9 cellular contexts compared by ENCODE assay signal in the genomic region with DNA sequence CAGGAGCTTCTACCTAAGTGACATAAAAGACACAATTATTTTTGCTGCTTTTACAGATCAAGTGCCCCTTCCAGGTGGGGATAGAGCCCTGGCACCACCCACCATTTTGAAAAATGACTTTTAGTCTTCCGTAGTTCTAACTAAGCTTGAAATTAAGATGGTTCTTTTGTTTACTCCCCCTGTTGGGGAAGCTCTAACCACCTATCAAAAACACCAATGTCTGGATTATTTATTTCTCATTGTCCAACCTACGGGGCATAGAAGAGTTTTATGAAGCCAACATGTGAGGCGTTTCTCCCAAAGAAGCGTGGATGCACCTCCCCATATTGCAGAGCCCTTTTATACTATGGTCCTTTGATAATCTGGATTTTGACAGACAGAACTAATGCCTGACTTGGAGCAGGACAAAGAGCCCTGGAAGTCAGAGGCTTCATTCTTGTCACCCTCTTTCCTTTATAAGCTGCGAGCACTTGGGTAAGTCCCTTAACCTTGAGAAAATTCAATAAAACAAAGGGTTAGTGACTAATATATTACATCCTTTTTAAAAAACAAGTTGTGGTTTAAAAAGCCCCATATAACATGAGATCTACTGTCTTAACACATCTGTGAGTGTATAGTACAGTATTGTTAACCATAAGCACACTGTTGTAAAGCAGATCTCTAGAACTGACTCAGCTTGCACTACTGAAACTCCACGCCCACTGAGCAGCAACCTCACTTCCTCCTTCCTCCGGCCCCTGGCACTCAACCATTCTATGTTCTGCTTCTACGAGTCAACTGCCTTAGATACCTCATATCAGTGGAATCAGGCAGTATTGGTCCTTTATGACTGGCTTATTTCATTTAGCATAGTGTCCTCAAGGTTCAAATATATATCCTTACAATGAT.
A peak's percentile ranks its signal among the peaks of the same experiment; 100 is the strongest.
DNase-seq lines count a peak whose midpoint lies in the region; ATAC-seq, FAIRE-seq and TF ChIP-seq lines count a peak whose summit lies in the region.
"Had no signal": no experiment of that assay in that cellular context is flagged by ENCODE, and none has a peak within 500 bp of the region (broad histone marks: within the 10 kb centered on the region; RNA-seq: fewer than 3 reads in every experiment).

No MANE protein-coding gene starts in this region.

- no peaks in the 10 kb centered on the region for H3K9me1 ChIP-seq in K562 (ENCODE audit: control insufficient read depth, insufficient read depth, low read length)

- H3K4me3 ChIP-seq in K562 = no peak overlapping the region
- H3K4me3 ChIP-seq in BE2C (ENCODE audit: low read depth, low read length) = no peak overlapping the region
- H3K4me3 ChIP-seq: heart right ventricle had no signal

- H3K27me3 ChIP-seq in K562 (ENCODE audit: control insufficient read depth in 2 of 2, insufficient read depth in 2 of 2, low read length in 2 of 2) (peaks cover 2 to 33% of the 10 kb centered on the region in 2 experiments; a peak in 4 of 5 replicates), BE2C (no peaks in the 10 kb centered on the region)
- H3K27me3 ChIP-seq: heart right ventricle had no signal

- CTCF ChIA-PET in K562 (lab: Yijun Ruan, JAX; ENCODE audit: low intra/inter-chr PET ratio) = no interaction called here

- 32% methylated on average over 8 of the region's 8 CpGs for WGBS in K562 (ENCODE audit: insufficient coverage, low coverage, missing lambda C conversion rate)

- H3K4me1 ChIP-seq in K562 (replicated peaks in 1 of 2; ENCODE audit: control insufficient read depth in 2 of 2, insufficient read depth in 2 of 2, low read length in 2 of 2) (no peaks in the 10 kb centered on the region; a peak in 1 of 5 replicates), BE2C (no peaks in the 10 kb centered on the region)

- peak; percentile 97 for ATAC-seq in HG03342 (IDR thresholded peaks at IDR 0.05; ENCODE audit: unreplicated experiment)
- peak; percentile 65 for ATAC-seq in K562

- in situ Hi-C loops in ACHN (cut with HindIII; ENCODE audit: low pct_ligation_motif_present, low pct_unique_long_range_greater_than_20kb, low sequenced_read_pairs) (no loop called here), K562 (cut with MboI) (no loop called here)

- peak; percentile 49 for FAIRE-seq in K562 (lab: Jason Lieb, UNC)

- H3K79me2 ChIP-seq in K562 (ENCODE audit: control insufficient read depth, insufficient read depth, low read length) = no peaks in the 10 kb centered on the region

- intact Hi-C loops in K562 (cut with micrococcal nuclease) = no loop called here

- H2AFZ ChIP-seq in K562 (ENCODE audit: low read depth, low read length) = no peak overlapping the region

- H3K9ac ChIP-seq in K562 (ENCODE audit: insufficient read depth in 1 of 2, low read depth in 2 of 2, low read length in 2 of 2) = no peak overlapping the region

- TF ChIP-seq RAD21 in K562 (CRISPR knock-in tag; conservative IDR thresholded peaks at IDR 0.05 in 1 of 2, IDR thresholded peaks at IDR 0.05 in 1 of 2) = no peak

- H4K20me1 ChIP-seq in K562 (replicated peaks; ENCODE audit: control insufficient read depth, insufficient read depth, low read length) = peaks cover 29% of the 10 kb centered on the region

- TF ChIP-seq CTCF in K562 (IDR thresholded peaks at IDR 0.05 in 2 of 3, conservative IDR thresholded peaks at IDR 0.05 in 1 of 3; ENCODE audit: insufficient read depth in 2 of 3, low read depth in 1 of 3, low read length in 3 of 3) (no peak), BE2C (IDR thresholded peaks at IDR 0.05; ENCODE audit: low read depth, low read length) (no peak)

- H3K4me2 ChIP-seq in K562 (ENCODE audit: insufficient read depth, low read length) = peak overlapping the region; percentile 40; the same call in 1 of the 2 replicates

- DNase-seq in ACHN = peak; percentile 45
- DNase-seq in GM19240 (ENCODE audit: insufficient read length, low spot score) = peak; percentile 53
- peak; percentile 62 for DNase-seq in T-helper 22 cell (ENCODE audit: low read depth)
- DNase-seq in K562 (ENCODE audit: extremely low read depth in 1 of 4, low spot score in 3 of 4) = peak in 2 of 4 experiments; percentile 31 to 34
- peak; percentile 44 to 59 for DNase-seq in stimulated activated CD4-positive, alpha-beta T cell treated with anti-CD3 and anti-CD28 coated beads, Interleukin-15, amount 100 ng/mL, for 1 hour (ENCODE audit: low read depth in 1 of 2, low spot score in 1 of 2)
- DNase-seq in BE2C = no peak
- DNase-seq in 8988T = no peak
- DNase-seq: heart right ventricle had no signal

- BruUV-seq in K562 (replicated peaks; lab: Mats Ljungman, UMichigan) = no TSS peak

- H3K36me3 ChIP-seq in K562 (ENCODE audit: control insufficient read depth, insufficient read depth, low read length) (no peaks in the 10 kb centered on the region), BE2C (no peaks in the 10 kb centered on the region)
- H3K36me3 ChIP-seq: heart right ventricle had no signal

- H3K9me3 ChIP-seq in K562 (replicated peaks; ENCODE audit: control insufficient read depth, insufficient read depth, low read depth, low read length) (no peaks in the 10 kb centered on the region), BE2C (no peaks in the 10 kb centered on the region)
- H3K9me3 ChIP-seq: heart right ventricle had no signal

- no peak for TF ChIP-seq POLR2A in K562 (conservative IDR thresholded peaks at IDR 0.05)

- POLR2A ChIA-PET in K562 (lab: Yijun Ruan, JAX) = interaction anchor here (1.1 kb wide), 1 partner anchor 12 kb away, joined by 3 read pairs; no protein-coding TSS in a partner anchor

- no peak overlapping the region for H3K27ac ChIP-seq in K562 (ENCODE audit: extremely low read depth, low read depth, low read length)

- TF ChIP-seq EP300 in K562 (IDR thresholded peaks at IDR 0.05; ENCODE audit: low read length) = no peak

TF ChIP-seq in K562, 482 proteins besides CTCF, POLR2A, EP300 and RAD21 (continues in another document):
- TF ChIP-seq, protein P1, sequence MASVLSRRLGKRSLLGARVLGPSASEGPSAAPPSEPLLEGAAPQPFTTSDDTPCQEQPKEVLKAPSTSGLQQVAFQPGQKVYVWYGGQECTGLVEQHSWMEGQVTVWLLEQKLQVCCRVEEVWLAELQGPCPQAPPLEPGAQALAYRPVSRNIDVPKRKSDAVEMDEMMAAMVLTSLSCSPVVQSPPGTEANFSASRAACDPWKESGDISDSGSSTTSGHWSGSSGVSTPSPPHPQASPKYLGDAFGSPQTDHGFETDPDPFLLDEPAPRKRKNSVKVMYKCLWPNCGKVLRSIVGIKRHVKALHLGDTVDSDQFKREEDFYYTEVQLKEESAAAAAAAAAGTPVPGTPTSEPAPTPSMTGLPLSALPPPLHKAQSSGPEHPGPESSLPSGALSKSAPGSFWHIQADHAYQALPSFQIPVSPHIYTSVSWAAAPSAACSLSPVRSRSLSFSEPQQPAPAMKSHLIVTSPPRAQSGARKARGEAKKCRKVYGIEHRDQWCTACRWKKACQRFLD (CRISPR knock-in tag; IDR thresholded peaks at IDR 0.05) = no peak
- TF ChIP-seq ATF1 (CRISPR knock-in tag; IDR thresholded peaks at IDR 0.05) = no peak
- peak; percentile 32; the same call in 1 of the 2 replicates for TF ChIP-seq ATF1 (tag; IDR thresholded peaks at IDR 0.05)
- TF ChIP-seq GABPA (tag; conservative IDR thresholded peaks at IDR 0.05; ENCODE audit: low read depth) = 0 out of 2 replicates have a peak, but pooled peaks have one; percentile 23
- TF ChIP-seq MAFK (IDR thresholded peaks at IDR 0.05; ENCODE audit: low read length) = peak; percentile 24; the same call in 1 of the 2 replicates
- TF ChIP-seq SPI1 (IDR thresholded peaks at IDR 0.05; ENCODE audit: borderline replicate concordance, low read depth, low read length) = peak; percentile 91
- TF ChIP-seq NRF1 (conservative IDR thresholded peaks at IDR 0.05 in 1 of 2, IDR thresholded peaks at IDR 0.05 in 1 of 2) = peak in 1 of 2 experiments; percentile 38; a peak in 1 of 4 replicates
- peak; percentile 41; the same call in 1 of the 2 replicates for TF ChIP-seq CREM (IDR thresholded peaks at IDR 0.05; ENCODE audit: low read depth)
- TF ChIP-seq ZNF668 (CRISPR knock-in tag; IDR thresholded peaks at IDR 0.05) = no peak
- TF ChIP-seq YBX1 (IDR thresholded peaks at IDR 0.05) = no peak
- TF ChIP-seq, protein P2, sequence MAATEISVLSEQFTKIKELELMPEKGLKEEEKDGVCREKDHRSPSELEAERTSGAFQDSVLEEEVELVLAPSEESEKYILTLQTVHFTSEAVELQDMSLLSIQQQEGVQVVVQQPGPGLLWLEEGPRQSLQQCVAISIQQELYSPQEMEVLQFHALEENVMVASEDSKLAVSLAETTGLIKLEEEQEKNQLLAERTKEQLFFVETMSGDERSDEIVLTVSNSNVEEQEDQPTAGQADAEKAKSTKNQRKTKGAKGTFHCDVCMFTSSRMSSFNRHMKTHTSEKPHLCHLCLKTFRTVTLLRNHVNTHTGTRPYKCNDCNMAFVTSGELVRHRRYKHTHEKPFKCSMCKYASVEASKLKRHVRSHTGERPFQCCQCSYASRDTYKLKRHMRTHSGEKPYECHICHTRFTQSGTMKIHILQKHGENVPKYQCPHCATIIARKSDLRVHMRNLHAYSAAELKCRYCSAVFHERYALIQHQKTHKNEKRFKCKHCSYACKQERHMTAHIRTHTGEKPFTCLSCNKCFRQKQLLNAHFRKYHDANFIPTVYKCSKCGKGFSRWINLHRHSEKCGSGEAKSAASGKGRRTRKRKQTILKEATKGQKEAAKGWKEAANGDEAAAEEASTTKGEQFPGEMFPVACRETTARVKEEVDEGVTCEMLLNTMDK (IDR thresholded peaks at IDR 0.05; ENCODE audit: borderline replicate concordance, insufficient read depth, low read depth, low read length, poor library complexity, severe bottlenecking) = no peak
- 0 out of 2 replicates have a peak, but pooled peaks have one; percentile 29 for TF ChIP-seq FOSL1 (tag; conservative IDR thresholded peaks at IDR 0.05)
- TF ChIP-seq KLF10 (CRISPR knock-in tag; IDR thresholded peaks at IDR 0.05) = no peak

Comparison
In these comparisons a context has a peak if more than half of its experiments do, and no peak if none do; other contexts are left out.
1. DNase-seq: peak in ACHN (single experiment), GM19240 (single experiment), T-helper 22 cell (single experiment) and stimulated activated CD4-positive, alpha-beta T cell treated with anti-CD3 and anti-CD28 coated beads, Interleukin-15, amount 100 ng/mL, for 1 hour (2 of 2); none in BE2C (single experiment) and 8988T (single experiment).